Comparison of ENCODE assay signal across 9 cellular contexts in genomic region chr11:128814856-128815705, GRCh38. TPM values are rescaled to one million over a fixed set of nuclear protein-coding genes. Genes with fewer than 3 reads are reported as not detected.
A peak's percentile ranks its signal among the peaks of the same experiment; 100 is the strongest.
DNase-seq lines count a peak whose midpoint lies in the region; ATAC-seq, FAIRE-seq and TF ChIP-seq lines count a peak whose summit lies in the region.
"Had no signal": no experiment of that assay in that cellular context is flagged by ENCODE, and none has a peak within 500 bp of the region (broad histone marks: within the 10 kb centered on the region; RNA-seq: fewer than 3 reads in every experiment).

No MANE protein-coding gene starts in this region.

- TF ChIP-seq CTCF in AG09319 (IDR thresholded peaks at IDR 0.05; ENCODE audit: low read depth, low read length) (no peak), bronchial epithelial cell (IDR thresholded peaks at IDR 0.05; ENCODE audit: insufficient read depth, low read length, severe bottlenecking) (no peak), right lobe of liver (IDR thresholded peaks at IDR 0.05) (no peak)

- peaks cover 13% of the 10 kb centered on the region for H3K4me1 ChIP-seq in HUES6 (ENCODE audit: control insufficient read depth, insufficient read depth, low read length)
- H3K4me1 ChIP-seq in right lobe of liver: peaks cover 0 to 5% (median 0%) of the 10 kb centered on the region in 4 donors

- WGBS in right lobe of liver (ENCODE audit: insufficient coverage, low coverage, low lambda C conversion rate, missing lambda C conversion rate): 54% methylated on average over 4 of the region's 9 CpGs

- no peak for FAIRE-seq in bronchial epithelial cell (lab: Jason Lieb, UNC)

- peak; percentile 79 for DNase-seq in AG09319 (ENCODE audit: extremely low read depth, low read depth)
- DNase-seq in bronchial epithelial cell (ENCODE audit: low read depth): peak; percentile 60
- no peak for DNase-seq in right lobe of liver
- no peak for DNase-seq in Ammon's horn (ENCODE audit: low spot score)
- DNase-seq in effector CD8-positive, alpha-beta T cell (lab: John Stamatoyannopoulos, UW): no peak

- ATAC-seq in right lobe of liver: peak in 3 of 4 donors; percentile 6 to 55 (median 26)
- ATAC-seq in GM18873 (IDR thresholded peaks at IDR 0.05; ENCODE audit: low FRiP score, unreplicated experiment): no peak
- ATAC-seq in HG02798 (IDR thresholded peaks at IDR 0.05; ENCODE audit: poor library complexity, unreplicated experiment): no peak

- intact Hi-C loops in right lobe of liver (cut with DNase I): no loop called here

- no peaks in the 10 kb centered on the region for H3K9me3 ChIP-seq in HUES6 (ENCODE audit: control insufficient read depth, insufficient read depth, low read depth, low read length)
- no peaks in the 10 kb centered on the region for H3K9me3 ChIP-seq in right lobe of liver

- H3K27ac ChIP-seq in HUES6 (ENCODE audit: low read depth, low read length): no peak overlapping the region
- H3K27ac ChIP-seq in right lobe of liver: no peak overlapping the region

- peak overlapping the region; percentile 37 for H3K4me3 ChIP-seq in HUES6 (ENCODE audit: low read depth, low read length)
- no peak overlapping the region for H3K4me3 ChIP-seq in bronchial epithelial cell (ENCODE audit: low read depth, low read length)
- no peak overlapping the region for H3K4me3 ChIP-seq in right lobe of liver

- no peak for TF ChIP-seq POLR2A in right lobe of liver (IDR thresholded peaks at IDR 0.05)

- H3K27me3 ChIP-seq in HUES6 (ENCODE audit: control insufficient read depth, insufficient read depth, low read length) (no peaks in the 10 kb centered on the region), bronchial epithelial cell (ENCODE audit: control insufficient read depth, insufficient read depth, low read length) (no peaks in the 10 kb centered on the region), right lobe of liver (no peaks in the 10 kb centered on the region)

- no peak overlapping the region for H3K9ac ChIP-seq in HUES6 (ENCODE audit: low read length)

- H3K36me3 ChIP-seq in HUES6 (ENCODE audit: control insufficient read depth, insufficient read depth, low read length): no peaks in the 10 kb centered on the region
- H3K36me3 ChIP-seq in bronchial epithelial cell (ENCODE audit: control insufficient read depth, insufficient read depth, low read length): peaks cover 4% of the 10 kb centered on the region
- no peaks in the 10 kb centered on the region for H3K36me3 ChIP-seq in right lobe of liver

RNA-seq across cellular contexts. Expression of gene KCNJ1, which starts 52.0 kb away (rescaled TPM):
- under 0.01 TPM in 1 of 2 replicates, not detected in the other for total RNA-seq in bronchial epithelial cell
- total RNA-seq in right lobe of liver: not detected
- total RNA-seq: pulmonary artery endothelial cell had no signal

Comparison
In these comparisons a context has a peak if more than half of its experiments do, and no peak if none do; other contexts are left out.
1. DNase-seq: peak in AG09319 (single experiment) and bronchial epithelial cell (single experiment); none in right lobe of liver (0 of 3), Ammon's horn (single experiment) and effector CD8-positive, alpha-beta T cell (single experiment).
2. ATAC-seq: peak in right lobe of liver (3 of 4); none in GM18873 (single experiment) and HG02798 (single experiment).